1 cellular context compared by ENCODE assay signal in genomic region chr10:45578384-45578946, GRCh38.
TF ChIP-seq lines count a peak whose summit lies in the region.

No MANE protein-coding gene starts in this region.

TF ChIP-seq in HepG2, 621 proteins besides CTCF, POLR2A, EP300 and RAD21 (continued from another document):
- TF ChIP-seq PAXIP1 (CRISPR knock-in tag; conservative IDR thresholded peaks at IDR 0.05) (0 out of 2 replicates have a peak, but pooled peaks have one; percentile 27), TEAD2 (CRISPR knock-in tag; IDR thresholded peaks at IDR 0.05) (no peak), MED1 (CRISPR knock-in tag; IDR thresholded peaks at IDR 0.05) (0 out of 2 replicates have a peak, but pooled peaks have one; percentile 42), ETV5 (CRISPR knock-in tag; IDR thresholded peaks at IDR 0.05; ENCODE audit: borderline replicate concordance) (peak; percentile 16; the same call in 1 of the 2 replicates), TP53 (CRISPR knock-in tag; conservative IDR thresholded peaks at IDR 0.05) (no peak), TCF7 (IDR thresholded peaks at IDR 0.05; ENCODE audit: low read depth) (0 out of 2 replicates have a peak, but pooled peaks have one; percentile 34), RXRB (CRISPR knock-in tag; IDR thresholded peaks at IDR 0.05; ENCODE audit: borderline replicate concordance) (peak; percentile 65), ZKSCAN1 (IDR thresholded peaks at IDR 0.05; ENCODE audit: low read length) (no peak), PPARG (CRISPR knock-in tag; conservative IDR thresholded peaks at IDR 0.05) (peak; percentile 91), PAF1 (CRISPR knock-in tag; IDR thresholded peaks at IDR 0.05) (no peak), RARA (CRISPR knock-in tag; IDR thresholded peaks at IDR 0.05) (peak; percentile 19; the same call in 1 of the 2 replicates), MAFF (IDR thresholded peaks at IDR 0.05; ENCODE audit: low read depth, low read length) (peak; percentile 54; the same call in 1 of the 2 replicates)
